Comparison of ENCODE assay signal across 13 cellular contexts in the genomic region with DNA sequence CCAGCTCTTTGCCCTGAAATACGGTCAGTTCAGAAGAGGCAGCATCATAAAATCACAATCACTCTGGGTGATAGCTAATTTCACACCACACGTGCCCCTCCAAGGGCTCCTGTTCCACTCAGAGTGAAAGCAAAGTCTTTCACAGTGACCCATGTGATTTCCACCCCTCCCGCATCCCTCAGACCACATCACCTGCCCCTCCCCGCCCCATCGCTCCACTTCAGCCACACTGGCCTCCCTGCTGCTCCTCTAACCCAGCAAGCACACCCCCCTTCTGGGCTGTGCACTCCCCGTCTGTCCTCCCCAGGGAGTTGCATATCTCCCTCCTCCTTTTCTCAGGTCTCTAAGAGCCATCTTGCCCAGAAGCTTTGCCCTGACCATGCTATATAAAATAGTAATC.
DNase-seq lines count a peak whose midpoint lies in the region; ATAC-seq and TF ChIP-seq lines count a peak whose summit lies in the region.
"Had no signal": no experiment of that assay in that cellular context is flagged by ENCODE, and none has a peak within 500 bp of the region (broad histone marks: within the 10 kb centered on the region; RNA-seq: fewer than 3 reads in every experiment).

No MANE protein-coding gene starts in this region.

- intact Hi-C loops in lower leg skin (cut with DNase I; ENCODE audit: low total_unique reads) (no loop called here), Caco-2 (cut with micrococcal nuclease; ENCODE audit: unreplicated experiment) (no loop called here)

- TF ChIP-seq CTCF in nephron progenitor cell (IDR thresholded peaks at IDR 0.05) (no peak), lower leg skin (IDR thresholded peaks at IDR 0.05) (no peak), RWPE1 (conservative IDR thresholded peaks at IDR 0.05; ENCODE audit: low read depth) (no peak), Caco-2 (IDR thresholded peaks at IDR 0.05; ENCODE audit: insufficient read depth in 1 of 2, low read depth in 1 of 2, low read length in 1 of 2, severe bottlenecking in 1 of 2, unreplicated experiment in 1 of 2) (no peak)

- H3K9me3 Mint-ChIP-seq in nephron progenitor cell (no peaks in the 10 kb centered on the region), Caco-2 (ENCODE audit: unreplicated experiment) (no peaks in the 10 kb centered on the region)
- H3K9me3 Mint-ChIP-seq: activated naive CD4-positive, alpha-beta T cell treated with anti-CD3 and anti-CD28 coated beads, Interleukin-2, amount 50 U/mL, for 24 hours; CD4-positive, alpha-beta memory T cell had no signal

- H3K27me3 Mint-ChIP-seq in nephron progenitor cell (ENCODE audit: low read depth, poor library complexity) (peaks cover 1% of the 10 kb centered on the region), Caco-2 (ENCODE audit: insufficient read depth, unreplicated experiment) (no peaks in the 10 kb centered on the region)
- H3K27me3 Mint-ChIP-seq: activated naive CD4-positive, alpha-beta T cell treated with anti-CD3 and anti-CD28 coated beads, Interleukin-2, amount 50 U/mL, for 24 hours; CD4-positive, alpha-beta memory T cell had no signal

- WGBS in lower leg skin, 2 donors = 93 to 95% methylated on average over 6 of the region's 6 CpGs

- no TSS peak for BruUV-seq in Caco-2 (replicated peaks; lab: Mats Ljungman, UMichigan)

- H3K4me3 Mint-ChIP-seq in nephron progenitor cell (no peak overlapping the region), Caco-2 (ENCODE audit: unreplicated experiment) (no peak overlapping the region)
- H3K4me3 Mint-ChIP-seq: activated naive CD4-positive, alpha-beta T cell treated with anti-CD3 and anti-CD28 coated beads, Interleukin-2, amount 50 U/mL, for 24 hours had no signal

- peaks cover 6% of the 10 kb centered on the region; the same call in 1 of the 2 replicates for H3K4me1 ChIP-seq in Caco-2

- H3K4me3 ChIP-seq in lower leg skin (ENCODE audit: low read depth, poor library complexity, severe bottlenecking) = no peak overlapping the region
- no peak overlapping the region for H3K4me3 ChIP-seq in Caco-2 (ENCODE audit: low read depth, low read length)
- H3K4me3 ChIP-seq: coronary artery had no signal

- H3K27ac Mint-ChIP-seq in nephron progenitor cell (peak overlapping the region; percentile 40), Caco-2 (ENCODE audit: unreplicated experiment) (no peak overlapping the region)
- H3K27ac Mint-ChIP-seq: activated naive CD4-positive, alpha-beta T cell treated with anti-CD3 and anti-CD28 coated beads, Interleukin-2, amount 50 U/mL, for 24 hours had no signal

- peak; percentile 74 for ATAC-seq in GM18907 (IDR thresholded peaks at IDR 0.05; ENCODE audit: unreplicated experiment)
- ATAC-seq in GM21737 (IDR thresholded peaks at IDR 0.05; ENCODE audit: unreplicated experiment) = peak; percentile 63
- peak; percentile 79 for ATAC-seq in HG03342 (IDR thresholded peaks at IDR 0.05; ENCODE audit: unreplicated experiment)

- no peaks in the 10 kb centered on the region for H3K9me3 ChIP-seq in Caco-2

- no peaks in the 10 kb centered on the region for H3K27me3 ChIP-seq in Caco-2 (replicated peaks; ENCODE audit: control insufficient read depth, insufficient read depth, low read length)

- TF ChIP-seq POLR2A in lower leg skin (IDR thresholded peaks at IDR 0.05) = no peak

- no peak for DNase-seq in nephron progenitor cell
- no peak for DNase-seq in lower leg skin (ENCODE audit: low spot score in 2 of 2)
- DNase-seq in RWPE1 (ENCODE audit: low spot score) = no peak
- no peak for DNase-seq in Caco-2
- DNase-seq: activated CD8-positive, alpha-beta memory T cell treated with anti-CD3 and anti-CD28 coated beads for 24 hours; CD4-positive, alpha-beta memory T cell; nucleus accumbens; stimulated activated CD4-positive, alpha-beta T cell treated with anti-CD3 and anti-CD28 coated beads, Interleukin-15, amount 100 ng/mL, for 24 hours had no signal

- no peaks in the 10 kb centered on the region; the same call in 1 of the 2 replicates for H3K36me3 ChIP-seq in Caco-2 (ENCODE audit: control insufficient read depth, insufficient read depth, low read length)

- no peaks in the 10 kb centered on the region for H3K36me3 Mint-ChIP-seq in nephron progenitor cell (ENCODE audit: low read depth)
- peaks cover 6% of the 10 kb centered on the region for H3K36me3 Mint-ChIP-seq in Caco-2 (ENCODE audit: insufficient read depth, unreplicated experiment)
- H3K36me3 Mint-ChIP-seq: CD4-positive, alpha-beta memory T cell had no signal

- H3K27ac ChIP-seq in RWPE1 = no peak overlapping the region
- H3K27ac ChIP-seq: coronary artery had no signal

- H3K4me1 Mint-ChIP-seq in nephron progenitor cell (peaks cover 80% of the 10 kb centered on the region), Caco-2 (ENCODE audit: low read depth, unreplicated experiment) (peaks cover 11% of the 10 kb centered on the region)

- CTCF ChIA-PET in RWPE1 (lab: Yijun Ruan, JAX) (no interaction called here), Caco-2 (lab: Charles Lee) (no interaction called here)

- POLR2A ChIA-PET in RWPE1 (lab: Yijun Ruan, JAX; ENCODE audit: low non-redundant PET) = no interaction called here
- POLR2A ChIA-PET in Caco-2 (lab: Charles Lee) = no interaction called here
